9 cellular contexts compared by ENCODE assay signal in genomic region chr20:46021361-46022359, GRCh38. TPM values are rescaled to one million over a fixed set of nuclear protein-coding genes. Genes with fewer than 3 reads are reported as not detected.
DNase-seq lines count a peak whose midpoint lies in the region; ATAC-seq and TF ChIP-seq lines count a peak whose summit lies in the region.
"Had no signal": no experiment of that assay in that cellular context is flagged by ENCODE, and none has a peak within 500 bp of the region (broad histone marks: within the 10 kb centered on the region; RNA-seq: fewer than 3 reads in every experiment).

No MANE protein-coding gene starts in this region.

- ATAC-seq in HCT116 (peak; percentile 65), HG03039 (IDR thresholded peaks at IDR 0.05; ENCODE audit: unreplicated experiment) (no peak), GM18519 (IDR thresholded peaks at IDR 0.05; ENCODE audit: low FRiP score, unreplicated experiment) (no peak)

- POLR2A ChIA-PET in HCT116 (lab: Charles Lee), result interaction anchor here (0.9 kb wide), 1 partner anchor 51 kb away, joined by 3 read pairs; no protein-coding TSS in a partner anchor

- H4K91ac ChIP-seq in trophoblast cell (ENCODE audit: low read depth, low read length), result peak overlapping the region; percentile 71

- no peak overlapping the region for H3K23ac ChIP-seq in trophoblast cell (ENCODE audit: low read length)

- TF ChIP-seq RAD21 in HCT116 (IDR thresholded peaks at IDR 0.05; ENCODE audit: low read depth), result no peak

- H3K36me3 ChIP-seq in BLaER1 (peaks cover 7% of the 10 kb centered on the region; the same call in 1 of the 2 replicates), HCT116 (ENCODE audit: control insufficient read depth in 1 of 2, insufficient read depth in 2 of 2, low read length in 2 of 2) (no peaks in the 10 kb centered on the region), trophoblast cell (ENCODE audit: control insufficient read depth in 1 of 2, insufficient read depth in 2 of 2, low read length in 2 of 2) (no peaks in the 10 kb centered on the region)

- CTCF ChIA-PET in HCT116 (lab: Charles Lee), result interaction anchor here (0.7 to 1.6 kb wide), 8 partner anchors 8 to 417 kb away, joined by 3 to 15 read pairs (median 5); no protein-coding TSS in a partner anchor

- no peaks in the 10 kb centered on the region for H3K27me3 ChIP-seq in BLaER1
- peaks cover 20% of the 10 kb centered on the region; the same call in 1 of the 2 replicates for H3K27me3 ChIP-seq in HCT116 (ENCODE audit: insufficient read depth, low read length)
- H3K27me3 ChIP-seq in trophoblast cell (ENCODE audit: insufficient read depth, low read length), result no peaks in the 10 kb centered on the region

- peak overlapping the region; percentile 70 for H4K12ac ChIP-seq in trophoblast cell (ENCODE audit: low read depth, low read length)

- no peak overlapping the region for H2BK12ac ChIP-seq in trophoblast cell (ENCODE audit: low read length)

- peak overlapping the region; percentile 81 for H2BK5ac ChIP-seq in trophoblast cell (ENCODE audit: low read depth, low read length, poor library complexity)

- H2AK5ac ChIP-seq in trophoblast cell (ENCODE audit: low read length), result no peak overlapping the region

- H3K18ac ChIP-seq in trophoblast cell (ENCODE audit: low read length), result peak overlapping the region; percentile 80

- H4K8ac ChIP-seq in trophoblast cell (ENCODE audit: low read depth, low read length), result peak overlapping the region; percentile 77

- H3K9me3 ChIP-seq in BLaER1 (peaks cover 10% of the 10 kb centered on the region), HCT116 (ENCODE audit: control insufficient read depth in 1 of 2, insufficient read depth in 1 of 2, low read depth in 1 of 2, low read length in 2 of 2) (no peaks in the 10 kb centered on the region), trophoblast cell (ENCODE audit: insufficient read depth, low read depth, low read length) (peaks cover 2% of the 10 kb centered on the region)
- H3K9me3 ChIP-seq: neutrophil had no signal

- peak overlapping the region; percentile 36 for H3K14ac ChIP-seq in trophoblast cell (ENCODE audit: low read length)

- H2BK120ac ChIP-seq in trophoblast cell (ENCODE audit: insufficient read depth, low read length, poor library complexity), result peak overlapping the region; percentile 50

- H3K4me1 ChIP-seq in BLaER1 (peaks cover 51% of the 10 kb centered on the region), HCT116 (ENCODE audit: control insufficient read depth in 1 of 2, insufficient read depth in 2 of 2, low read length in 2 of 2) (peaks cover 0 to 16% of the 10 kb centered on the region in 2 experiments; a peak in 2 of 4 replicates), trophoblast cell (ENCODE audit: control insufficient read depth in 1 of 2, insufficient read depth in 2 of 2, low read length in 2 of 2) (peaks cover 2 to 6% of the 10 kb centered on the region in 2 experiments)

- H3K27ac ChIP-seq in BLaER1 (peak overlapping the region; percentile 53), HCT116 (ENCODE audit: low read depth, low read length) (no peak overlapping the region), trophoblast cell (ENCODE audit: low read depth, low read length) (no peak overlapping the region)
- H3K27ac ChIP-seq: neutrophil had no signal

- H2AFZ ChIP-seq in HCT116 (ENCODE audit: low read depth, low read length, poor library complexity, severe bottlenecking), result no peak overlapping the region
- peak overlapping the region; percentile 85 for H2AFZ ChIP-seq in trophoblast cell (ENCODE audit: insufficient read depth, low read length, poor library complexity)

- TF ChIP-seq CTCF in HCT116 (IDR thresholded peaks at IDR 0.05 in 2 of 3, conservative IDR thresholded peaks at IDR 0.05 in 1 of 3; ENCODE audit: borderline replicate concordance in 1 of 3, insufficient read depth in 1 of 3, low read depth in 2 of 3, low read length in 2 of 3) (no peak), fibroblast of mammary gland (conservative IDR thresholded peaks at IDR 0.05; ENCODE audit: control insufficient read depth, insufficient read depth, low read depth, low read length) (no peak)

- no peak for DNase-seq in HCT116 (ENCODE audit: low read depth, low spot score)
- DNase-seq in NCI-H69 (lab: John Stamatoyannopoulos, UW), result peak; percentile 75
- peak; percentile 57 for DNase-seq in activated T-cell treated with anti-CD3 and anti-CD28 coated beads, Interleukin-2, amount 50 U/mL, for 1 hour
- no peak for DNase-seq in fibroblast of mammary gland (ENCODE audit: low read depth)
- DNase-seq in trophoblast cell, result peak in 1 of 2 donors; percentile 33

- RAD21 ChIA-PET in HCT116 (lab: Charles Lee; ENCODE audit: low non-redundant PET in 1 of 2, low total read pairs in 2 of 2, uncharacterized antibody in 2 of 2, unreplicated experiment in 2 of 2), result interaction anchor here (0.8 to 1.0 kb wide), 2 partner anchors 107 to 327 kb away, joined by 3 read pairs; no protein-coding TSS in a partner anchor

- no peak for TF ChIP-seq POLR2A in HCT116 (IDR thresholded peaks at IDR 0.05; ENCODE audit: borderline replicate concordance, extremely low read depth, insufficient read depth, insufficient read length)

- H3K9ac ChIP-seq in BLaER1, result peak overlapping the region; percentile 70
- H3K9ac ChIP-seq in HCT116 (ENCODE audit: low read length), result no peak overlapping the region
- H3K9ac ChIP-seq in trophoblast cell (ENCODE audit: low read length), result peak overlapping the region; percentile 65

- H4K20me1 ChIP-seq in BLaER1 (peaks cover 38% of the 10 kb centered on the region), HCT116 (ENCODE audit: insufficient read depth) (no peaks in the 10 kb centered on the region)

- no peaks in the 10 kb centered on the region for H3K9me2 ChIP-seq in HCT116 (ENCODE audit: insufficient read depth)

- WGBS in trophoblast cell (ENCODE audit: extremely low coverage, insufficient coverage, insufficient read length), result no CpG with 5 or more reads among the region's 71 CpGs

- no peaks in the 10 kb centered on the region for H3K79me2 ChIP-seq in HCT116 (ENCODE audit: insufficient read depth, low read length)
- H3K79me2 ChIP-seq in trophoblast cell (ENCODE audit: control insufficient read depth, insufficient read depth, low read length, poor library complexity), result no peaks in the 10 kb centered on the region

- peak overlapping the region; percentile 98 for H3K4me2 ChIP-seq in BLaER1
- peak overlapping the region; percentile 88 for H3K4me2 ChIP-seq in HCT116 (ENCODE audit: low read length)
- H3K4me2 ChIP-seq in trophoblast cell (ENCODE audit: low read length), result peak overlapping the region; percentile 76

- H3K4me3 ChIP-seq in BLaER1 (peak overlapping the region; percentile 71), HCT116 (replicated peaks in 1 of 2; ENCODE audit: low read depth in 1 of 2, low read length in 2 of 2) (peak overlapping the region; percentile 45 to 55), fibroblast of mammary gland (ENCODE audit: control insufficient read depth, low read depth, low read length) (peak overlapping the region; percentile 29), trophoblast cell (ENCODE audit: low read depth, low read length) (peak overlapping the region; percentile 88)

- intact Hi-C loops in HCT116 (cut with micrococcal nuclease), result loop anchor here (2.0 to 10.0 kb wide), 2 partner anchors 153 to 303 kb away; no protein-coding TSS in a partner anchor

- peaks cover 2% of the 10 kb centered on the region for H3K79me1 ChIP-seq in trophoblast cell (ENCODE audit: low read length)

- BruUV-seq in HCT116 (replicated peaks; lab: Mats Ljungman, UMichigan), result no TSS peak

- no peak overlapping the region for H3K4ac ChIP-seq in trophoblast cell (ENCODE audit: low read depth, low read length)

TF ChIP-seq in HCT116, 20 proteins besides CTCF, POLR2A, EP300 and RAD21:
- TF ChIP-seq SIN3A (IDR thresholded peaks at IDR 0.05; ENCODE audit: low read depth) (no peak), TCF7L2 (IDR thresholded peaks at IDR 0.05; ENCODE audit: borderline replicate concordance, extremely low read depth, insufficient read depth, insufficient read length) (peak; percentile 29)
TF ChIP-seq in HCT116: peak in this region for 1.

RNA-seq across cellular contexts. Expression of gene SLC12A5, which starts 7.4 kb away (rescaled TPM):
- 1.9 TPM for total RNA-seq in HCT116 (2021; ENCODE audit: unreplicated experiment)
- 0.51 and 1.6 TPM in 2 replicates for polyA plus RNA-seq in HCT116 (2012)
- polyA plus RNA-seq in trophoblast cell (2013), result 19.7 and 21.1 TPM in 2 replicates

RNA-seq across cellular contexts. Expression of gene MMP9, which starts 13.0 kb away (rescaled TPM):
- 0.32 TPM for total RNA-seq in HCT116 (2021; ENCODE audit: unreplicated experiment)
- 0.30 and 0.35 TPM in 2 replicates for polyA plus RNA-seq in HCT116 (2012)
- 68.2 and 72.5 TPM in 2 replicates for polyA plus RNA-seq in trophoblast cell (2013)

RNA-seq across cellular contexts. Expression of gene ZNF335, which starts 49.7 kb away (rescaled TPM):
- total RNA-seq in HCT116 (2021; ENCODE audit: unreplicated experiment), result 20.8 TPM
- 17.5 and 19.2 TPM in 2 replicates for polyA plus RNA-seq in HCT116 (2012)
- 15.7 and 15.8 TPM in 2 replicates for polyA plus RNA-seq in trophoblast cell (2013)

Comparison
In these comparisons a context has a peak if more than half of its experiments do, and no peak if none do; other contexts are left out.
1. H3K4me3 ChIP-seq: peak in every context shown above with its lines; median percentile 88 in trophoblast cell; 71 in BLaER1; 50 in HCT116; 29 in fibroblast of mammary gland.
2. DNase-seq: peak in NCI-H69 (single experiment) and activated T-cell treated with anti-CD3 and anti-CD28 coated beads, Interleukin-2, amount 50 U/mL, for 1 hour (single experiment); none in HCT116 (single experiment) and fibroblast of mammary gland (single experiment).
3. Peak in every context shown above with its lines, with median percentiles within 50 percentile points of each other: H3K4me2 ChIP-seq.